ENCODE assay signal across 8 cellular contexts in the genomic region with DNA sequence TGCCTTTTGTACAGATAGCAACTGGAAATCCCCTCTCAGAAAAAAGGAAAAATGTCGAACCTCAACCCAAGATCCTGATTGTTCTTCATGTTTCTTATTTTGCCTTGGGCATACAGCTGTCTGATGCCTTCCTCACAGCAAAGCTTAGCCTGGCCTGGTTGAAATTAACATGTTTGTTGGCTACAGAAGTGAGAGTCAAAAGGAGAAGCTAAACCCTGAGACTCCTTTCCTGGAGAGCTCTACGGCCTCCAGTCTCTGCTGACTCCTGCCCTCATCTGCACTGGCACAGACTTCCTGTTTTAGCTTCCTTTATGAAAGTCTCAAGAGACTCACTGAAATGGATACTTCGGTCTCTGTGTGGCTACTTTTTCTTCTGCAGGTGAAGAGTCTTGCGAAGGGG.
A peak's percentile ranks its signal among the peaks of the same experiment; 100 is the strongest.
DNase-seq lines count a peak whose midpoint lies in the region; ATAC-seq, FAIRE-seq and TF ChIP-seq lines count a peak whose summit lies in the region.

No MANE protein-coding gene starts in this region.

- no peak overlapping the region for H4K8ac ChIP-seq in mesenchymal stem cell (ENCODE audit: low read length)

- H2BK120ac ChIP-seq in mesenchymal stem cell (ENCODE audit: low read depth, low read length): no peak overlapping the region

- no peak overlapping the region for H2BK15ac ChIP-seq in mesenchymal stem cell (ENCODE audit: low read depth, poor library complexity, severe bottlenecking)

- H3K9me2 ChIP-seq in OCI-LY7 (ENCODE audit: insufficient read depth, low read length): no peaks in the 10 kb centered on the region

- DNase-seq in OCI-LY7 (ENCODE audit: low spot score) (peak; percentile 93), sigmoid colon (peak; percentile 61), mesenchymal stem cell (no peak), RCC 7860 (ENCODE audit: low spot score) (no peak), NCI-H2171 (lab: John Stamatoyannopoulos, UW) (no peak), HUDEP-2 (lab: John Stamatoyannopoulos, UW; ENCODE audit: unreplicated experiment in 76 of 76) (no peak)

- H3K4ac ChIP-seq in mesenchymal stem cell (ENCODE audit: low read depth in 1 of 2, low read length in 2 of 2): no peak overlapping the region

- H3K9ac ChIP-seq in mesenchymal stem cell (ENCODE audit: low read length): no peak overlapping the region

- H2AFZ ChIP-seq in OCI-LY7 (ENCODE audit: low read length): peak overlapping the region; percentile 61; the same call in 1 of the 2 replicates
- no peak overlapping the region for H2AFZ ChIP-seq in mesenchymal stem cell (ENCODE audit: low read depth, low read length)

- peak overlapping the region; percentile 41 for H3K4me3 ChIP-seq in OCI-LY7 (ENCODE audit: low read depth, low read length, poor library complexity, severe bottlenecking)
- no peak overlapping the region for H3K4me3 ChIP-seq in sigmoid colon
- H3K4me3 ChIP-seq in mesenchymal stem cell (ENCODE audit: insufficient read depth in 1 of 2, low read depth in 1 of 2, low read length in 2 of 2): no peak overlapping the region

- no peak for TF ChIP-seq EP300 in sigmoid colon (IDR thresholded peaks at IDR 0.05)

- POLR2A ChIA-PET in OCI-LY7 (lab: Charles Lee): interaction anchor here (0.5 to 1.6 kb wide), 7 partner anchors 10 to 207 kb away, joined by 3 to 6 read pairs (median 4); no protein-coding TSS in a partner anchor

- no peak overlapping the region for H4K91ac ChIP-seq in mesenchymal stem cell (ENCODE audit: low read length)

- H3K36me3 ChIP-seq in OCI-LY7 (ENCODE audit: insufficient read depth, low read length): no peaks in the 10 kb centered on the region; the same call in 1 of the 2 replicates
- H3K36me3 ChIP-seq in sigmoid colon: no peaks in the 10 kb centered on the region
- H3K36me3 ChIP-seq in mesenchymal stem cell (ENCODE audit: control insufficient read depth in 1 of 2, insufficient read depth in 2 of 2, low read depth in 1 of 2, low read length in 2 of 2): no peaks in the 10 kb centered on the region

- no peak overlapping the region for H2AK5ac ChIP-seq in mesenchymal stem cell (ENCODE audit: low read length, severe bottlenecking)

- no peaks in the 10 kb centered on the region for H3K79me2 ChIP-seq in OCI-LY7 (ENCODE audit: insufficient read depth, low read depth, low read length)

- TF ChIP-seq POLR2A in sigmoid colon (IDR thresholded peaks at IDR 0.05): no peak

- H3K27ac ChIP-seq in OCI-LY7 (ENCODE audit: low read depth, low read length, poor library complexity, severe bottlenecking) (peak overlapping the region; percentile 75), sigmoid colon (no peak overlapping the region), mesenchymal stem cell (ENCODE audit: low read length, poor library complexity, severe bottlenecking) (no peak overlapping the region)

- ATAC-seq in GM19324 (IDR thresholded peaks at IDR 0.05; ENCODE audit: low FRiP score, unreplicated experiment) (peak; percentile 80), HG02973 (IDR thresholded peaks at IDR 0.05; ENCODE audit: unreplicated experiment) (peak; percentile 81)

- H3K4me1 ChIP-seq in OCI-LY7 (ENCODE audit: insufficient read depth, low read length, poor library complexity, severe bottlenecking): peaks cover 61% of the 10 kb centered on the region
- no peaks in the 10 kb centered on the region for H3K4me1 ChIP-seq in sigmoid colon
- H3K4me1 ChIP-seq in mesenchymal stem cell (ENCODE audit: control insufficient read depth, insufficient read depth, low read depth, low read length): no peaks in the 10 kb centered on the region

- H4K20me1 ChIP-seq in OCI-LY7 (ENCODE audit: insufficient read depth, low read length): no peaks in the 10 kb centered on the region

- H3K4me2 ChIP-seq in OCI-LY7 (ENCODE audit: low read length) (peak overlapping the region; percentile 67), mesenchymal stem cell (ENCODE audit: low read length, poor library complexity, severe bottlenecking) (no peak overlapping the region)

- H3K14ac ChIP-seq in mesenchymal stem cell (ENCODE audit: low read length in 2 of 2): no peak overlapping the region

- 67 to 78% methylated on average over 4 of the region's 4 CpGs for WGBS in sigmoid colon, 2 donors
- 87% methylated on average over 3 of the region's 4 CpGs for WGBS in mesenchymal stem cell

- BruUV-seq in OCI-LY7 (replicated peaks; lab: Mats Ljungman, UMichigan): no TSS peak

- H3K23ac ChIP-seq in mesenchymal stem cell (ENCODE audit: low read length in 2 of 2): no peak overlapping the region

- no peaks in the 10 kb centered on the region for H3K79me1 ChIP-seq in mesenchymal stem cell (replicated peaks; ENCODE audit: low read length, poor library complexity, severe bottlenecking)

- no peak for FAIRE-seq in RCC 7860 (lab: Jason Lieb, UNC)

- H3K27me3 ChIP-seq in sigmoid colon (no peaks in the 10 kb centered on the region), mesenchymal stem cell (ENCODE audit: control insufficient read depth in 1 of 2, insufficient read depth in 1 of 2, low read length in 2 of 2) (no peaks in the 10 kb centered on the region)

- intact Hi-C loops in OCI-LY7 (cut with micrococcal nuclease; ENCODE audit: unreplicated experiment): loop anchor here (2.0 to 10.0 kb wide), 2 partner anchors 186 to 408 kb away; a partner anchor contains a TSS
- intact Hi-C loops in sigmoid colon (cut with DNase I): no loop called here

- H2BK12ac ChIP-seq in mesenchymal stem cell (ENCODE audit: low read length in 2 of 2): no peak overlapping the region

- no peak overlapping the region for H3K18ac ChIP-seq in mesenchymal stem cell (ENCODE audit: low read depth in 1 of 2, low read length in 2 of 2)

- H3K9me3 ChIP-seq in OCI-LY7 (ENCODE audit: low read length): peaks cover 3% of the 10 kb centered on the region; the same call in 1 of the 2 replicates
- no peaks in the 10 kb centered on the region for H3K9me3 ChIP-seq in sigmoid colon
- H3K9me3 ChIP-seq in mesenchymal stem cell (ENCODE audit: control insufficient read depth, low read length): no peaks in the 10 kb centered on the region

- H2BK5ac ChIP-seq in mesenchymal stem cell (ENCODE audit: low read depth, low read length, poor library complexity, severe bottlenecking): no peak overlapping the region

- TF ChIP-seq CTCF in OCI-LY7 (conservative IDR thresholded peaks at IDR 0.05; ENCODE audit: low read length) (no peak), sigmoid colon (IDR thresholded peaks at IDR 0.05) (no peak)

- CTCF ChIA-PET in OCI-LY7 (lab: Charles Lee; ENCODE audit: unreplicated experiment): no interaction called here

Comparison
In these comparisons a context has a peak if more than half of its experiments do, and no peak if none do; other contexts are left out.
1. DNase-seq: peak in OCI-LY7 (single experiment) and sigmoid colon (single experiment); none in mesenchymal stem cell (single experiment), RCC 7860 (single experiment), NCI-H2171 (single experiment) and HUDEP-2 (0 of 76).